In genomic region chr5:162512935-162513575, GRCh38 we compare ENCODE assay signal across 21 cellular contexts.
A peak's percentile ranks its signal among the peaks of the same experiment; 100 is the strongest.
DNase-seq lines count a peak whose midpoint lies in the region; ATAC-seq and TF ChIP-seq lines count a peak whose summit lies in the region.
"Had no signal": no experiment of that assay in that cellular context is flagged by ENCODE, and none has a peak within 500 bp of the region (broad histone marks: within the 10 kb centered on the region; RNA-seq: fewer than 3 reads in every experiment).

No MANE protein-coding gene starts in this region.

- H3K9me3 Mint-ChIP-seq in activated T-helper 17 cell treated with anti-CD3 and anti-CD28 coated beads, Interleukin-2, amount 50 U/mL, for 72 hours = peaks cover 15% of the 10 kb centered on the region

- H3K4me3 ChIP-seq in HEK293 (ENCODE audit: low read depth, low read length) = no peak overlapping the region
- no peak overlapping the region for H3K4me3 ChIP-seq in SK-N-SH (ENCODE audit: low read depth in 2 of 2, low read length in 1 of 2)
- no peak overlapping the region for H3K4me3 ChIP-seq in epithelial cell of proximal tubule (ENCODE audit: low read depth, low read length)
- H3K4me3 ChIP-seq: GM23248 had no signal

- DNase-seq in SK-N-SH (no peak), epithelial cell of proximal tubule (ENCODE audit: low read depth) (peak; percentile 19), renal cortical epithelial cell (ENCODE audit: low read depth) (peak; percentile 73)
- no peak for DNase-seq in activated CD4-positive, alpha-beta T cell treated with anti-CD3 and anti-CD28 coated beads for 1 hour
- DNase-seq: DMS153, GM23248, H7, NCI-H1048, NCI-H1417, NCI-H1694, NCI-H2081 treated with DMSO at 0.1 percent for 48 hours, NCI-H2171, NCI-H226, NCI-H510A, NCI-H69, OCI-M1, T-cell had no signal

- CTCF ChIA-PET in HEK293 (lab: Yijun Ruan, JAX) (no interaction called here), SK-N-SH (lab: Yijun Ruan, JAX) (no interaction called here)

- no peak for TF ChIP-seq RAD21 in SK-N-SH (IDR thresholded peaks at IDR 0.05; ENCODE audit: low read length)

- H3K36me3 ChIP-seq in HEK293 (ENCODE audit: control insufficient read depth in 2 of 2, insufficient read depth in 1 of 2, low read length in 2 of 2) (no peaks in the 10 kb centered on the region), SK-N-SH (replicated peaks in 1 of 2; ENCODE audit: control insufficient read depth in 1 of 2, insufficient read depth in 2 of 2, low read length in 1 of 2) (no peaks in the 10 kb centered on the region)

- 8% methylated on average over 3 of the region's 3 CpGs for WGBS in SK-N-SH (ENCODE audit: low lambda C conversion rate)

- H3K27me3 ChIP-seq in SK-N-SH (ENCODE audit: insufficient read depth) = no peaks in the 10 kb centered on the region

- TF ChIP-seq CTCF in HEK293 (tag by site-specific recombination; IDR thresholded peaks at IDR 0.05) (no peak), SK-N-SH (IDR thresholded peaks at IDR 0.05) (no peak), epithelial cell of proximal tubule (conservative IDR thresholded peaks at IDR 0.05; ENCODE audit: low read depth, low read length) (no peak)

- no peak overlapping the region for H3K4me3 Mint-ChIP-seq in activated T-helper 17 cell treated with anti-CD3 and anti-CD28 coated beads, Interleukin-2, amount 50 U/mL, for 72 hours
- H3K4me3 Mint-ChIP-seq: T-cell had no signal

- POLR2A ChIA-PET in HEK293 (lab: Yijun Ruan, JAX) = no interaction called here
- POLR2A ChIA-PET in SK-N-SH (lab: Yijun Ruan, JAX) = no interaction called here

- H3K9me2 ChIP-seq in SK-N-SH = no peaks in the 10 kb centered on the region

- no peak overlapping the region for H3K4me2 ChIP-seq in SK-N-SH
- H3K4me2 ChIP-seq: KMS-11 had no signal

- no peaks in the 10 kb centered on the region for H3K36me3 Mint-ChIP-seq in activated T-helper 17 cell treated with anti-CD3 and anti-CD28 coated beads, Interleukin-2, amount 50 U/mL, for 72 hours (ENCODE audit: low read depth)
- H3K36me3 Mint-ChIP-seq: T-cell had no signal

- H3K4me1 ChIP-seq in HEK293 (ENCODE audit: control insufficient read depth, insufficient read depth, low read length) (no peaks in the 10 kb centered on the region), SK-N-SH (ENCODE audit: control insufficient read depth in 1 of 2, insufficient read depth in 2 of 2, low read depth in 1 of 2, low read length in 1 of 2) (no peaks in the 10 kb centered on the region)

- H3K4me1 Mint-ChIP-seq in activated T-helper 17 cell treated with anti-CD3 and anti-CD28 coated beads, Interleukin-2, amount 50 U/mL, for 72 hours = no peaks in the 10 kb centered on the region
- H3K4me1 Mint-ChIP-seq: T-cell had no signal

- H3K79me2 ChIP-seq in SK-N-SH (ENCODE audit: insufficient read depth) = no peaks in the 10 kb centered on the region

- no peak overlapping the region for H3K27ac Mint-ChIP-seq in activated T-helper 17 cell treated with anti-CD3 and anti-CD28 coated beads, Interleukin-2, amount 50 U/mL, for 72 hours
- H3K27ac Mint-ChIP-seq: T-cell had no signal

- no peaks in the 10 kb centered on the region for H3K27me3 Mint-ChIP-seq in activated T-helper 17 cell treated with anti-CD3 and anti-CD28 coated beads, Interleukin-2, amount 50 U/mL, for 72 hours
- H3K27me3 Mint-ChIP-seq: T-cell had no signal

- H4K20me1 ChIP-seq in SK-N-SH (ENCODE audit: insufficient read depth) = no peaks in the 10 kb centered on the region

- peak overlapping the region; percentile 39; the same call in 1 of the 2 replicates for H2AFZ ChIP-seq in SK-N-SH (ENCODE audit: low read depth)
- H2AFZ ChIP-seq: GM23248 had no signal

- no peaks in the 10 kb centered on the region for H3F3A ChIP-seq in SK-N-SH (replicated peaks; ENCODE audit: insufficient read depth)

- H3K9ac ChIP-seq in SK-N-SH = no peak overlapping the region
- H3K9ac ChIP-seq: GM23248, KMS-11 had no signal

- H3K9me3 ChIP-seq in HEK293 (ENCODE audit: control insufficient read depth, insufficient read depth, low read depth, low read length) (no peaks in the 10 kb centered on the region), SK-N-SH (peaks cover 5% of the 10 kb centered on the region; the same call in 1 of the 2 replicates)

- TF ChIP-seq EP300 in SK-N-SH (IDR thresholded peaks at IDR 0.05; ENCODE audit: borderline replicate concordance in 1 of 2, low read depth in 1 of 2, low read length in 1 of 2) = no peak

- H3K27ac ChIP-seq in HEK293 (ENCODE audit: extremely low read depth, low read depth, low read length) = no peak overlapping the region
- H3K27ac ChIP-seq in SK-N-SH (ENCODE audit: low read depth in 2 of 2, low read length in 1 of 2) = no peak overlapping the region
- H3K27ac ChIP-seq: GM23248, KMS-11 had no signal

- no peak for ATAC-seq in HG02759 (IDR thresholded peaks at IDR 0.05; ENCODE audit: unreplicated experiment)
- no peak for ATAC-seq in activated T-helper 17 cell treated with anti-CD3 and anti-CD28 coated beads, Interleukin-2, amount 50 U/mL, for 72 hours (replicated peaks)
- ATAC-seq: T-cell had no signal

TF ChIP-seq in HEK293, 187 proteins besides CTCF, POLR2A, EP300 and RAD21 (continues in another document):
- TF ChIP-seq ZNF366 (tag by site-specific recombination; conservative IDR thresholded peaks at IDR 0.05) = peak; percentile 61
- no peak for TF ChIP-seq ZNF777 (tag by site-specific recombination; IDR thresholded peaks at IDR 0.05; ENCODE audit: borderline replicate concordance)
- TF ChIP-seq ZNF677 (tag by site-specific recombination; IDR thresholded peaks at IDR 0.05) = no peak
- TF ChIP-seq ZNF658 (tag by site-specific recombination; IDR thresholded peaks at IDR 0.05) = no peak
- TF ChIP-seq ZNF76 (tag by site-specific recombination; IDR thresholded peaks at IDR 0.05; ENCODE audit: borderline replicate concordance, low read depth) = no peak
- TF ChIP-seq ZNF501 (tag by site-specific recombination; IDR thresholded peaks at IDR 0.05) = no peak
- no peak for TF ChIP-seq PBX3 (CRISPR knock-in tag; IDR thresholded peaks at IDR 0.05)
- no peak for TF ChIP-seq ZNF184 (tag by site-specific recombination; IDR thresholded peaks at IDR 0.05)

TF ChIP-seq in SK-N-SH, 30 proteins besides CTCF, POLR2A, EP300 and RAD21 (continues in another document):
- no peak for TF ChIP-seq USF1 (IDR thresholded peaks at IDR 0.05; ENCODE audit: borderline replicate concordance, low read depth)
- no peak for TF ChIP-seq FOXM1 (IDR thresholded peaks at IDR 0.05; ENCODE audit: low read depth)
- no peak for TF ChIP-seq ZBTB33 (IDR thresholded peaks at IDR 0.05; ENCODE audit: borderline replicate concordance, low read depth)
- no peak for TF ChIP-seq JUND (IDR thresholded peaks at IDR 0.05)
- TF ChIP-seq RXRA (IDR thresholded peaks at IDR 0.05; ENCODE audit: borderline replicate concordance, low read depth) = no peak
- TF ChIP-seq CHD2 (IDR thresholded peaks at IDR 0.05; ENCODE audit: low read length, partially characterized antibody) = no peak
- TF ChIP-seq TAF1 (IDR thresholded peaks at IDR 0.05; ENCODE audit: borderline replicate concordance, low read depth, low read length) = no peak
- TF ChIP-seq GATA2 (CRISPR knock-in tag; IDR thresholded peaks at IDR 0.05) = no peak
- TF ChIP-seq IRF3 (IDR thresholded peaks at IDR 0.05; ENCODE audit: low read depth, low read length) = no peak
- no peak for TF ChIP-seq RCOR1 (IDR thresholded peaks at IDR 0.05; ENCODE audit: low read length)
- TF ChIP-seq NRF1 (IDR thresholded peaks at IDR 0.05; ENCODE audit: low read depth, low read length) = no peak
- no peak for TF ChIP-seq YY1 (IDR thresholded peaks at IDR 0.05; ENCODE audit: low read depth)
- no peak for TF ChIP-seq TEAD4 (IDR thresholded peaks at IDR 0.05; ENCODE audit: borderline replicate concordance, insufficient read depth)
- no peak for TF ChIP-seq FOSL2 (IDR thresholded peaks at IDR 0.05; ENCODE audit: borderline replicate concordance, low read depth)
- no peak for TF ChIP-seq GABPA (IDR thresholded peaks at IDR 0.05; ENCODE audit: low read depth)
- no peak for TF ChIP-seq ELF1 (IDR thresholded peaks at IDR 0.05)

Comparison
In these comparisons a context has a peak if more than half of its experiments do, and no peak if none do; other contexts are left out.
1. DNase-seq: peak in epithelial cell of proximal tubule (single experiment) and renal cortical epithelial cell (single experiment); none in SK-N-SH (single experiment) and activated CD4-positive, alpha-beta T cell treated with anti-CD3 and anti-CD28 coated beads for 1 hour (single experiment).